ENCODE assay signal across 1 cellular context in genomic region chr4:126568652-126569580, GRCh38.
TF ChIP-seq lines count a peak whose summit lies in the region.

No MANE protein-coding gene starts in this region.

TF ChIP-seq in SK-N-SH, 30 proteins besides CTCF, POLR2A, EP300 and RAD21:
- TF ChIP-seq SMC3 (IDR thresholded peaks at IDR 0.05; ENCODE audit: low read depth, low read length) (no peak), USF1 (IDR thresholded peaks at IDR 0.05; ENCODE audit: borderline replicate concordance, low read depth) (no peak), USF2 (IDR thresholded peaks at IDR 0.05; ENCODE audit: borderline replicate concordance, low read depth, low read length) (no peak), FOXJ3 (CRISPR knock-in tag; IDR thresholded peaks at IDR 0.05) (0 out of 2 replicates have a peak, but pooled peaks have one; percentile 37), RCOR1 (IDR thresholded peaks at IDR 0.05; ENCODE audit: low read length) (peak; percentile 61; the same call in 1 of the 2 replicates), MAX (IDR thresholded peaks at IDR 0.05; ENCODE audit: low read depth) (no peak), CHD2 (IDR thresholded peaks at IDR 0.05; ENCODE audit: low read length, partially characterized antibody) (peak; percentile 43), TCF12 (IDR thresholded peaks at IDR 0.05) (peak; percentile 13; the same call in 1 of the 2 replicates), PBX3 (IDR thresholded peaks at IDR 0.05) (no peak), FOXM1 (IDR thresholded peaks at IDR 0.05; ENCODE audit: low read depth) (no peak), GABPA (IDR thresholded peaks at IDR 0.05; ENCODE audit: low read depth) (no peak), IRF3 (IDR thresholded peaks at IDR 0.05; ENCODE audit: low read depth, low read length) (no peak), ZBTB33 (IDR thresholded peaks at IDR 0.05; ENCODE audit: borderline replicate concordance, low read depth) (no peak), NFIC (IDR thresholded peaks at IDR 0.05; ENCODE audit: borderline replicate concordance) (no peak), RFX5 (IDR thresholded peaks at IDR 0.05; ENCODE audit: low read length) (no peak), GATA2 (CRISPR knock-in tag; IDR thresholded peaks at IDR 0.05) (peak; percentile 57; the same call in 1 of the 2 replicates), EZH2phosphoT487 (IDR thresholded peaks at IDR 0.05; ENCODE audit: borderline replicate concordance, low read depth) (no peak), JUND (IDR thresholded peaks at IDR 0.05) (no peak), FOSL2 (IDR thresholded peaks at IDR 0.05; ENCODE audit: borderline replicate concordance, low read depth) (no peak), MXI1 (IDR thresholded peaks at IDR 0.05; ENCODE audit: low read depth, low read length) (no peak)
